In genomic region chr15:101037090-101037830, GRCh38 we compare ENCODE assay signal across 23 cellular contexts.
DNase-seq lines count a peak whose midpoint lies in the region; ATAC-seq and TF ChIP-seq lines count a peak whose summit lies in the region.
"Had no signal": no experiment of that assay in that cellular context is flagged by ENCODE, and none has a peak within 500 bp of the region (broad histone marks: within the 10 kb centered on the region; RNA-seq: fewer than 3 reads in every experiment).

No MANE protein-coding gene starts in this region.

- CTCF ChIA-PET in activated CD4-positive, alpha-beta memory T cell treated with anti-CD3 and anti-CD28 coated beads, Interleukin-2, amount 10 ng/mL, durations not matched to agents 7 days and 5 days (lab: Charles Lee): no interaction called here
- CTCF ChIA-PET in activated CD4-positive, alpha-beta memory T cell treated with anti-CD3 and anti-CD28 coated beads for 36 hours (lab: Charles Lee): interaction anchor here (0.9 kb wide), 1 partner anchor 29 kb away, joined by 3 read pairs; no protein-coding TSS in a partner anchor
- CTCF ChIA-PET in A673 (lab: Charles Lee): no interaction called here

- H3K27ac ChIP-seq in coronary artery (no peak overlapping the region), upper lobe of right lung (no peak overlapping the region), A673 (ENCODE audit: low read depth, low read length, poor library complexity, severe bottlenecking) (no peak overlapping the region)
- H3K27ac ChIP-seq: 22Rv1, HL-60, neutrophil, thyroid gland had no signal

- H3K9me3 ChIP-seq in upper lobe of right lung: no peaks in the 10 kb centered on the region
- H3K9me3 ChIP-seq in A673 (ENCODE audit: low read depth, low read length, poor library complexity, severe bottlenecking): peaks cover 21% of the 10 kb centered on the region
- H3K9me3 ChIP-seq: neutrophil, thyroid gland had no signal

- intact Hi-C loops in activated CD4-positive, alpha-beta memory T cell treated with anti-CD3 and anti-CD28 coated beads for 36 hours (cut with micrococcal nuclease): no loop called here
- intact Hi-C loops in upper lobe of right lung (cut with DNase I) (no loop called here), A673 (cut with micrococcal nuclease; ENCODE audit: unreplicated experiment) (no loop called here)

- H3K36me3 ChIP-seq in upper lobe of right lung: peaks cover 11% of the 10 kb centered on the region
- H3K36me3 ChIP-seq in A673 (ENCODE audit: insufficient read depth, low read length, poor library complexity, severe bottlenecking): no peaks in the 10 kb centered on the region
- H3K36me3 ChIP-seq: thyroid gland had no signal

- BruUV-seq in A673 (replicated peaks; lab: Mats Ljungman, UMichigan): no TSS peak

- peaks cover 2% of the 10 kb centered on the region for H3K9me3 Mint-ChIP-seq in activated CD4-positive, alpha-beta memory T cell treated with anti-CD3 and anti-CD28 coated beads, Interleukin-2, amount 10 ng/mL, durations not matched to agents 7 days and 5 days
- peaks cover 26% of the 10 kb centered on the region for H3K9me3 Mint-ChIP-seq in activated CD4-positive, alpha-beta memory T cell treated with anti-CD3 and anti-CD28 coated beads for 36 hours
- H3K9me3 Mint-ChIP-seq in stimulated activated naive CD8-positive, alpha-beta T cell treated with anti-CD3 and anti-CD28 coated beads, Interleukin-15, amount 100 ng/mL, for 72 hours: peaks cover 19 to 46% of the 10 kb centered on the region in 2 donors

- no peak overlapping the region for H3K27ac Mint-ChIP-seq in activated CD4-positive, alpha-beta memory T cell treated with anti-CD3 and anti-CD28 coated beads, Interleukin-2, amount 10 ng/mL, durations not matched to agents 7 days and 5 days
- no peak overlapping the region for H3K27ac Mint-ChIP-seq in activated CD4-positive, alpha-beta memory T cell treated with anti-CD3 and anti-CD28 coated beads for 36 hours
- H3K27ac Mint-ChIP-seq in stimulated activated naive CD8-positive, alpha-beta T cell treated with anti-CD3 and anti-CD28 coated beads, Interleukin-15, amount 100 ng/mL, for 72 hours: no peak overlapping the region
- H3K27ac Mint-ChIP-seq: activated naive CD4-positive, alpha-beta T cell treated with anti-CD3 and anti-CD28 coated beads, Interleukin-2, amount 10 ng/mL, durations not matched to agents 7 days and 5 days; CD8-positive, alpha-beta T cell had no signal

- POLR2A ChIA-PET in activated CD4-positive, alpha-beta memory T cell treated with anti-CD3 and anti-CD28 coated beads, Interleukin-2, amount 10 ng/mL, durations not matched to agents 7 days and 5 days (lab: Charles Lee): no interaction called here
- POLR2A ChIA-PET in activated CD4-positive, alpha-beta memory T cell treated with anti-CD3 and anti-CD28 coated beads for 36 hours (lab: Charles Lee): no interaction called here
- POLR2A ChIA-PET in A673 (lab: Charles Lee; ENCODE audit: low non-redundant PET): no interaction called here

- H3K4me1 ChIP-seq in upper lobe of right lung: no peaks in the 10 kb centered on the region
- H3K4me1 ChIP-seq in A673 (ENCODE audit: insufficient read depth, low read length, poor library complexity, severe bottlenecking): no peaks in the 10 kb centered on the region
- H3K4me1 ChIP-seq: thyroid gland had no signal

- H3K27me3 ChIP-seq in upper lobe of right lung (no peaks in the 10 kb centered on the region), A673 (replicated peaks; ENCODE audit: insufficient read depth, low read depth, low read length, poor library complexity) (no peaks in the 10 kb centered on the region)
- H3K27me3 ChIP-seq: neutrophil, thyroid gland had no signal

- no peak for ATAC-seq in omental fat pad (ENCODE audit: low FRiP score)
- peak; percentile 23 for ATAC-seq in upper lobe of right lung
- no peak for ATAC-seq in stimulated activated naive CD8-positive, alpha-beta T cell treated with anti-CD3 and anti-CD28 coated beads, Interleukin-15, amount 100 ng/mL, for 72 hours
- ATAC-seq in GM21737 (IDR thresholded peaks at IDR 0.05; ENCODE audit: unreplicated experiment): no peak
- ATAC-seq: CD8-positive, alpha-beta T cell had no signal

- DNase-seq in activated CD4-positive, alpha-beta memory T cell treated with anti-CD3 and anti-CD28 coated beads, Interleukin-2, amount 10 ng/mL, durations not matched to agents 7 days and 5 days: peak; percentile 13
- no peak for DNase-seq in activated CD4-positive, alpha-beta memory T cell treated with anti-CD3 and anti-CD28 coated beads for 36 hours
- peak; percentile 40 for DNase-seq in coronary artery (ENCODE audit: low spot score)
- peak; percentile 14 for DNase-seq in omental fat pad (ENCODE audit: low spot score)
- peak; percentile 29 for DNase-seq in upper lobe of right lung
- DNase-seq in stimulated activated naive CD8-positive, alpha-beta T cell treated with anti-CD3 and anti-CD28 coated beads, Interleukin-15, amount 100 ng/mL, for 72 hours: no peak
- DNase-seq in A673 (ENCODE audit: low spot score): no peak
- DNase-seq: activated naive CD4-positive, alpha-beta T cell treated with anti-CD3 and anti-CD28 coated beads, Interleukin-2, amount 10 ng/mL, durations not matched to agents 7 days and 5 days; amygdala; dermis blood vessel endothelial cell; mammary epithelial cell; NCI-H1694; NCI-H2171; NCI-H524 treated with DMSO at 0.1 percent for 48 hours; stimulated activated CD4-positive, alpha-beta T cell treated with anti-CD3 and anti-CD28 coated beads, Interleukin-12 subunit alpha, Interleukin-12 subunit beta, amount 100 ng/mL, for 4 hours; stimulated activated CD4-positive, alpha-beta T cell treated with anti-CD3 and anti-CD28 coated beads, Interleukin-4, amount 100 ng/mL, for 24 hours; stimulated activated naive CD4-positive, alpha-beta T cell; thyroid gland had no signal

- peaks cover 73% of the 10 kb centered on the region for H3K27me3 Mint-ChIP-seq in activated CD4-positive, alpha-beta memory T cell treated with anti-CD3 and anti-CD28 coated beads, Interleukin-2, amount 10 ng/mL, durations not matched to agents 7 days and 5 days
- H3K27me3 Mint-ChIP-seq in activated CD4-positive, alpha-beta memory T cell treated with anti-CD3 and anti-CD28 coated beads for 36 hours: peaks cover 26% of the 10 kb centered on the region
- peaks cover 78% of the 10 kb centered on the region for H3K27me3 Mint-ChIP-seq in stimulated activated naive CD8-positive, alpha-beta T cell treated with anti-CD3 and anti-CD28 coated beads, Interleukin-15, amount 100 ng/mL, for 72 hours

- TF ChIP-seq CTCF in coronary artery (IDR thresholded peaks at IDR 0.05) (no peak), omental fat pad (IDR thresholded peaks at IDR 0.05) (no peak), upper lobe of right lung (IDR thresholded peaks at IDR 0.05) (no peak), A673 (conservative IDR thresholded peaks at IDR 0.05; ENCODE audit: low read depth, low read length) (no peak)

- H3K4me3 Mint-ChIP-seq in activated CD4-positive, alpha-beta memory T cell treated with anti-CD3 and anti-CD28 coated beads, Interleukin-2, amount 10 ng/mL, durations not matched to agents 7 days and 5 days: no peak overlapping the region
- no peak overlapping the region for H3K4me3 Mint-ChIP-seq in activated CD4-positive, alpha-beta memory T cell treated with anti-CD3 and anti-CD28 coated beads for 36 hours
- H3K4me3 Mint-ChIP-seq in stimulated activated naive CD8-positive, alpha-beta T cell treated with anti-CD3 and anti-CD28 coated beads, Interleukin-15, amount 100 ng/mL, for 72 hours: no peak overlapping the region
- H3K4me3 Mint-ChIP-seq: activated naive CD4-positive, alpha-beta T cell treated with anti-CD3 and anti-CD28 coated beads, Interleukin-2, amount 10 ng/mL, durations not matched to agents 7 days and 5 days; CD8-positive, alpha-beta T cell had no signal

- peaks cover 7% of the 10 kb centered on the region for H3K36me3 Mint-ChIP-seq in activated CD4-positive, alpha-beta memory T cell treated with anti-CD3 and anti-CD28 coated beads, Interleukin-2, amount 10 ng/mL, durations not matched to agents 7 days and 5 days (ENCODE audit: low read depth)
- peaks cover 8% of the 10 kb centered on the region for H3K36me3 Mint-ChIP-seq in activated CD4-positive, alpha-beta memory T cell treated with anti-CD3 and anti-CD28 coated beads for 36 hours
- H3K36me3 Mint-ChIP-seq: activated naive CD4-positive, alpha-beta T cell treated with anti-CD3 and anti-CD28 coated beads, Interleukin-2, amount 10 ng/mL, durations not matched to agents 7 days and 5 days; CD8-positive, alpha-beta T cell had no signal

- no peak overlapping the region for H3K4me3 ChIP-seq in coronary artery
- H3K4me3 ChIP-seq in upper lobe of right lung: no peak overlapping the region
- no peak overlapping the region for H3K4me3 ChIP-seq in A673 (ENCODE audit: low read depth, low read length, poor library complexity, severe bottlenecking)
- H3K4me3 ChIP-seq: thyroid gland had no signal

- peaks cover 3% of the 10 kb centered on the region for H3K4me1 Mint-ChIP-seq in activated CD4-positive, alpha-beta memory T cell treated with anti-CD3 and anti-CD28 coated beads, Interleukin-2, amount 10 ng/mL, durations not matched to agents 7 days and 5 days
- no peaks in the 10 kb centered on the region for H3K4me1 Mint-ChIP-seq in activated CD4-positive, alpha-beta memory T cell treated with anti-CD3 and anti-CD28 coated beads for 36 hours (ENCODE audit: low read depth)
- H3K4me1 Mint-ChIP-seq in stimulated activated naive CD8-positive, alpha-beta T cell treated with anti-CD3 and anti-CD28 coated beads, Interleukin-15, amount 100 ng/mL, for 72 hours: peaks cover 7% of the 10 kb centered on the region
- H3K4me1 Mint-ChIP-seq: activated naive CD4-positive, alpha-beta T cell treated with anti-CD3 and anti-CD28 coated beads, Interleukin-2, amount 10 ng/mL, durations not matched to agents 7 days and 5 days had no signal

Comparison
In these comparisons a context has a peak if more than half of its experiments do, and no peak if none do; other contexts are left out.
1. DNase-seq: peak in activated CD4-positive, alpha-beta memory T cell treated with anti-CD3 and anti-CD28 coated beads, Interleukin-2, amount 10 ng/mL, durations not matched to agents 7 days and 5 days (single experiment), coronary artery (single experiment), omental fat pad (single experiment) and upper lobe of right lung (single experiment); none in activated CD4-positive, alpha-beta memory T cell treated with anti-CD3 and anti-CD28 coated beads for 36 hours (single experiment), stimulated activated naive CD8-positive, alpha-beta T cell treated with anti-CD3 and anti-CD28 coated beads, Interleukin-15, amount 100 ng/mL, for 72 hours (0 of 2) and A673 (single experiment).